Comparison of ENCODE assay signal across 11 cellular contexts in the genomic region with DNA sequence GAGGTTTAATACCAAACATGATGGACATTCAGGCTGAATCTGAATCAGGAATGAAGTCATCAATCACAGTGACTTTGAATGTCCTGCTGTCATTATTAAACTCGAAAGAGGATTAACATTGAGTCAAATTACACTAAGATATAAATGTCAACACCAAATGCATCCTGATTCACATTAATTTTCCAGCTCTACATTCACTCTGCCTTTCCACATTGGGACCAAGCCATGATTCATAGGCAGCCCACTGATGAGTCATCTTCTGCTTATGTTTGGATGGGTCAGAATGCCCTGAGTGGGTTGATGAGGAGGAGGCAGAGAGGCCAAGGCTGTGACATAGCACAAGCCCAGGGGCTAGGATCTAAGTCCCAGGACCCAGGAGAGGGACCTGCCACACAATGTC.
DNase-seq lines count a peak whose midpoint lies in the region; ATAC-seq, FAIRE-seq and TF ChIP-seq lines count a peak whose summit lies in the region.
"Had no signal": no experiment of that assay in that cellular context is flagged by ENCODE, and none has a peak within 500 bp of the region (broad histone marks: within the 10 kb centered on the region; RNA-seq: fewer than 3 reads in every experiment).

No MANE protein-coding gene starts in this region.

- no peak for TF ChIP-seq POLR2A in HepG2 (IDR thresholded peaks at IDR 0.05; ENCODE audit: insufficient read depth in 1 of 2, low read depth in 2 of 2, low read length in 2 of 2)

- H3K4me1 Mint-ChIP-seq in Calu3 (ENCODE audit: low read depth, unreplicated experiment), result peaks cover 43% of the 10 kb centered on the region

- H3K27ac ChIP-seq in HepG2 (ENCODE audit: extremely low read length, insufficient read depth, low read length), result no peak overlapping the region

- no peak overlapping the region for H2AFZ ChIP-seq in HepG2 (ENCODE audit: low read length)

- ATAC-seq in HepG2 (no peak), HG02973 (IDR thresholded peaks at IDR 0.05; ENCODE audit: unreplicated experiment) (no peak), HG02870 (IDR thresholded peaks at IDR 0.05; ENCODE audit: unreplicated experiment) (no peak)
- ATAC-seq: mucosa of descending colon had no signal

- H3K4me3 Mint-ChIP-seq in Calu3 (ENCODE audit: low read depth, unreplicated experiment), result no peak overlapping the region
- H3K4me3 Mint-ChIP-seq: activated naive CD4-positive, alpha-beta T cell treated with anti-CD3 and anti-CD28 coated beads, Interleukin-2, amount 50 U/mL, for 24 hours had no signal

- H3K36me3 Mint-ChIP-seq in Calu3 (ENCODE audit: insufficient read depth, unreplicated experiment), result no peaks in the 10 kb centered on the region
- H3K36me3 Mint-ChIP-seq: activated naive CD4-positive, alpha-beta T cell treated with anti-CD3 and anti-CD28 coated beads, Interleukin-2, amount 50 U/mL, for 24 hours had no signal

- H3K4me3 ChIP-seq in astrocyte of the cerebellum (ENCODE audit: low read depth, low read length) (no peak overlapping the region), HepG2 (replicated peaks in 1 of 3; ENCODE audit: insufficient read depth in 1 of 3, low read depth in 2 of 3, low read length in 3 of 3) (no peak overlapping the region)
- H3K4me3 ChIP-seq: mucosa of descending colon had no signal

- TF ChIP-seq CTCF in Calu3 (IDR thresholded peaks at IDR 0.05; ENCODE audit: unreplicated experiment), result no peak
- no peak for TF ChIP-seq CTCF in astrocyte of the cerebellum (IDR thresholded peaks at IDR 0.05; ENCODE audit: low read depth, low read length, missing control alignments)
- no peak for TF ChIP-seq CTCF in HepG2 (CRISPR knock-in tag; IDR thresholded peaks at IDR 0.05)

- TF ChIP-seq EP300 in HepG2 (IDR thresholded peaks at IDR 0.05; ENCODE audit: low read depth in 2 of 2, low read length in 2 of 2) (no peak), HepG2 (CRISPR knock-in tag; IDR thresholded peaks at IDR 0.05; ENCODE audit: borderline replicate concordance) (no peak)

- CTCF ChIA-PET in Calu3 (lab: Charles Lee) (interaction anchor here (0.6 kb wide), 1 partner anchor 1458 kb away, joined by 7 read pairs; no protein-coding TSS in a partner anchor), HepG2 (lab: Yijun Ruan, JAX; ENCODE audit: low intra/inter-chr PET ratio, low total read pairs) (no interaction called here)

- H3K4me1 ChIP-seq in HepG2 (ENCODE audit: insufficient read depth, low read length), result peaks cover 10% of the 10 kb centered on the region; the same call in 1 of the 2 replicates

- 25% methylated on average over 1 of the region's 1 CpG for WGBS in HepG2 (ENCODE audit: low lambda C conversion rate)

- H3K9me3 Mint-ChIP-seq in Calu3 (ENCODE audit: low read depth, unreplicated experiment), result peaks cover 1% of the 10 kb centered on the region
- H3K9me3 Mint-ChIP-seq: activated naive CD4-positive, alpha-beta T cell treated with anti-CD3 and anti-CD28 coated beads, Interleukin-2, amount 50 U/mL, for 24 hours had no signal

- POLR2A ChIA-PET in HepG2 (lab: Yijun Ruan, JAX), result no interaction called here

- no peak for FAIRE-seq in HepG2 (lab: Jason Lieb, UNC)

- in situ Hi-C loops in astrocyte of the cerebellum (cut with HindIII; ENCODE audit: low sequenced_read_pairs), result no loop called here
- in situ Hi-C loops in HepG2 (cut with HindIII; ENCODE audit: extremely low pct_ligation_motif_present, low pct_unique_long_range_greater_than_20kb), result no loop called here

- no peaks in the 10 kb centered on the region for H3K9me3 ChIP-seq in HepG2 (ENCODE audit: low read length)
- H3K9me3 ChIP-seq: mucosa of descending colon had no signal

- no peaks in the 10 kb centered on the region for H3K79me2 ChIP-seq in HepG2 (ENCODE audit: insufficient read depth, low read length)

- no peak for TF ChIP-seq RAD21 in HepG2 (CRISPR knock-in tag; IDR thresholded peaks at IDR 0.05)

- peak; percentile 21 for DNase-seq in Calu3
- peak; percentile 96 for DNase-seq in M059J (ENCODE audit: low read depth)
- DNase-seq in astrocyte of the cerebellum (ENCODE audit: low read depth), result peak; percentile 34
- peak; percentile 16 for DNase-seq in HepG2 (ENCODE audit: low spot score)
- DNase-seq in NK-92 (lab: John Stamatoyannopoulos, UW; ENCODE audit: unreplicated experiment), result no peak
- no peak for DNase-seq in retina
- DNase-seq: mucosa of descending colon, NCI-H748 treated with DMSO at 0.1 percent for 48 hours had no signal

- H3K4me2 ChIP-seq in HepG2 (ENCODE audit: low read depth, low read length), result no peak overlapping the region

- no peak overlapping the region for H3K9ac ChIP-seq in HepG2 (ENCODE audit: insufficient read depth, low read depth, low read length)

- no peaks in the 10 kb centered on the region for H3K27me3 Mint-ChIP-seq in Calu3 (ENCODE audit: unreplicated experiment)

- H3K27ac Mint-ChIP-seq in Calu3 (ENCODE audit: unreplicated experiment), result peak overlapping the region; percentile 20
- H3K27ac Mint-ChIP-seq: activated naive CD4-positive, alpha-beta T cell treated with anti-CD3 and anti-CD28 coated beads, Interleukin-2, amount 50 U/mL, for 24 hours had no signal

- no peaks in the 10 kb centered on the region for H4K20me1 ChIP-seq in HepG2 (ENCODE audit: insufficient read depth, low read length)

- intact Hi-C loops in Calu3 (cut with micrococcal nuclease; ENCODE audit: unreplicated experiment) (loop anchor here (5.0 kb wide), 1 partner anchor 247 kb away; a partner anchor contains a TSS), HepG2 (cut with micrococcal nuclease; ENCODE audit: unreplicated experiment) (no loop called here)

- BruUV-seq in Calu3 (replicated peaks; lab: Mats Ljungman, UMichigan) (no TSS peak), HepG2 (replicated peaks; lab: Mats Ljungman, UMichigan) (no TSS peak)

- no peaks in the 10 kb centered on the region for H3K27me3 ChIP-seq in HepG2 (ENCODE audit: control insufficient read depth in 1 of 2, insufficient read depth in 2 of 2, low read length in 2 of 2)

- no peaks in the 10 kb centered on the region for H3K36me3 ChIP-seq in HepG2 (replicated peaks in 1 of 2; ENCODE audit: control insufficient read depth in 1 of 2, insufficient read depth in 2 of 2, low read length in 2 of 2)

TF ChIP-seq in HepG2, 621 proteins besides CTCF, POLR2A, EP300 and RAD21:
- peak; percentile 89 for TF ChIP-seq FOSL2 (CRISPR knock-in tag; IDR thresholded peaks at IDR 0.05)
- TF ChIP-seq, protein P1, sequence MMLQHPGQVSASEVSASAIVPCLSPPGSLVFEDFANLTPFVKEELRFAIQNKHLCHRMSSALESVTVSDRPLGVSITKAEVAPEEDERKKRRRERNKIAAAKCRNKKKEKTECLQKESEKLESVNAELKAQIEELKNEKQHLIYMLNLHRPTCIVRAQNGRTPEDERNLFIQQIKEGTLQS (CRISPR knock-in tag; IDR thresholded peaks at IDR 0.05), result peak; percentile 44; the same call in 1 of the 2 replicates
- no peak for TF ChIP-seq ZNF530 (CRISPR knock-in tag; IDR thresholded peaks at IDR 0.05; ENCODE audit: low read depth)
- TF ChIP-seq, protein P2, sequence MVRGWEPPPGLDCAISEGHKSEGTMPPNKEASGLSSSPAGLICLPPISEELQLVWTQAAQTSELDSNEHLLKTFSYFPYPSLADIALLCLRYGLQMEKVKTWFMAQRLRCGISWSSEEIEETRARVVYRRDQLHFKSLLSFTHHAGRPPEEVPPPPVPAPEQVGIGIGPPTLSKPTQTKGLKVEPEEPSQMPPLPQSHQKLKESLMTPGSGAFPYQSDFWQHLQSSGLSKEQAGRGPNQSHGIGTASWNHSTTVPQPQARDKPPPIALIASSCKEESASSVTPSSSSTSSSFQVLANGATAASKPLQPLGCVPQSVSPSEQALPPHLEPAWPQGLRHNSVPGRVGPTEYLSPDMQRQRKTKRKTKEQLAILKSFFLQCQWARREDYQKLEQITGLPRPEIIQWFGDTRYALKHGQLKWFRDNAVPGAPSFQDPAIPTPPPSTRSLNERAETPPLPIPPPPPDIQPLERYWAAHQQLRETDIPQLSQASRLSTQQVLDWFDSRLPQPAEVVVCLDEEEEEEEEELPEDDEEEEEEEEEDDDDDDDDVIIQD (CRISPR knock-in tag; IDR thresholded peaks at IDR 0.05; ENCODE audit: low read depth), result peak; percentile 17; the same call in 1 of the 2 replicates
- no peak for TF ChIP-seq TBX3 (IDR thresholded peaks at IDR 0.05; ENCODE audit: borderline replicate concordance)
- no peak for TF ChIP-seq ZNF207 (IDR thresholded peaks at IDR 0.05; ENCODE audit: borderline replicate concordance)
TF ChIP-seq in HepG2: peak in this region for 3.

Comparison
In these comparisons a context has a peak if more than half of its experiments do, and no peak if none do; other contexts are left out.
1. DNase-seq: peak in Calu3 (single experiment), M059J (single experiment), astrocyte of the cerebellum (single experiment) and HepG2 (single experiment); none in NK-92 (single experiment) and retina (single experiment).